21 cellular contexts compared by ENCODE assay signal in the genomic region with DNA sequence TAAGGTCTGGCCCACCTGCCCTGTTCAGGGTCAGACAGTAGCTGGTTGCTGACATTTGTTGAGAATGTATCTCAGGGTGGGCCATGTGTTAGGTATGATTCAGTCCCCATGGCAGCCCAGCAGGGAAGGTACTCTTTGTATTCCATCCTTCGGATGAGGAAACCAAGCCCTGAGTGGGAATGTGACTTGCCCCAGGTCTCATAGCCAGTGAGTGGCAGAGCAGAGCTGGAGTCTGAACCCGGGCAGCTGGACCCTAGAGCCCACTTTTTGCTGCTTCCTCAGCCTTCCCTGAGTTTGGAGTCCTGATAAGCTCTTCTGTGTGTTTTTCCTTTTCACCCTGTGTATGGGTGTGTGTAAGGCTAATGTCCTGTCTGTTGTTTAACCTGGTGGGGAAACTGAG.
"Had no signal": no experiment of that assay in that cellular context is flagged by ENCODE, and none has a peak within 500 bp of the region (broad histone marks: within the 10 kb centered on the region; RNA-seq: fewer than 3 reads in every experiment).

No MANE protein-coding gene starts in this region.

- H3K27ac ChIP-seq: colonic mucosa, esophagus squamous epithelium, left lung, neural progenitor cell, psoas muscle, skin epidermis, tibial artery had no signal

- H3K27me3 ChIP-seq: left lung, neural progenitor cell, tibial artery had no signal

- DNase-seq: central memory CD4-positive, alpha-beta T cell; colonic mucosa; effector CD8-positive, alpha-beta T cell; esophagus squamous epithelium; foreskin melanocyte; glutamatergic neuron; hypothalamus; left cardiac atrium; mesenchymal stem cell; midbrain; naive thymus-derived CD4-positive, alpha-beta T cell; psoas muscle; right cardiac atrium; stimulated activated CD4-positive, alpha-beta T cell treated with anti-CD3 and anti-CD28 coated beads, Interleukin-15, amount 100 ng/mL, for 24 hours; stimulated activated CD4-positive, alpha-beta T cell treated with anti-CD3 and anti-CD28 coated beads, Interleukin-2, amount 100 ng/mL, for 48 hours; stimulated activated naive CD4-positive, alpha-beta T cell; stimulated activated naive CD8-positive, alpha-beta T cell treated with anti-CD3 and anti-CD28 coated beads, Interleukin-15, amount 100 ng/mL, for 72 hours; tibial artery had no signal

- H3K4me3 ChIP-seq: colonic mucosa, esophagus squamous epithelium, left lung, neural progenitor cell, psoas muscle, skin epidermis, tibial artery had no signal

- H3K9me3 ChIP-seq: colonic mucosa, esophagus squamous epithelium, left lung, psoas muscle, tibial artery had no signal

- H3K4me1 ChIP-seq: colonic mucosa, esophagus squamous epithelium, left lung, neural progenitor cell, psoas muscle, tibial artery had no signal

- H3K36me3 ChIP-seq: colonic mucosa, neural progenitor cell had no signal

- ATAC-seq: left cardiac atrium; left lung; naive thymus-derived CD4-positive, alpha-beta T cell; psoas muscle; right cardiac atrium; stimulated activated naive CD8-positive, alpha-beta T cell treated with anti-CD3 and anti-CD28 coated beads, Interleukin-15, amount 100 ng/mL, for 72 hours had no signal
